ENCODE assay signal across 8 cellular contexts in genomic region chr19:13847033-13847899, GRCh38. TPM values are rescaled to one million over a fixed set of nuclear protein-coding genes. Genes with fewer than 3 reads are reported as not detected.
A peak's percentile ranks its signal among the peaks of the same experiment; 100 is the strongest.
DNase-seq lines count a peak whose midpoint lies in the region; ATAC-seq and TF ChIP-seq lines count a peak whose summit lies in the region.

No MANE protein-coding gene starts in this region.

- H3K4me1 Mint-ChIP-seq in activated CD8-positive, alpha-beta T cell treated with anti-CD3 and anti-CD28 coated beads for 36 hours (ENCODE audit: low read depth) = peaks cover 55% of the 10 kb centered on the region

- POLR2A ChIA-PET in activated CD8-positive, alpha-beta T cell treated with anti-CD3 and anti-CD28 coated beads for 36 hours (lab: Charles Lee) = interaction anchor here (0.8 to 6.9 kb wide), 12 partner anchors 9 to 523 kb away, joined by 3 to 78 read pairs (median 3); partner anchors contain the start of genes IL27RA and ZSWIM4

- H3K4me3 Mint-ChIP-seq in activated CD8-positive, alpha-beta T cell treated with anti-CD3 and anti-CD28 coated beads for 36 hours = peak overlapping the region; percentile 74

- no peaks in the 10 kb centered on the region for H3K9me3 Mint-ChIP-seq in activated CD8-positive, alpha-beta T cell treated with anti-CD3 and anti-CD28 coated beads for 36 hours

- peak overlapping the region; percentile 98 for H3K27ac Mint-ChIP-seq in activated CD8-positive, alpha-beta T cell treated with anti-CD3 and anti-CD28 coated beads for 36 hours

- intact Hi-C loops in activated CD8-positive, alpha-beta T cell treated with anti-CD3 and anti-CD28 coated beads for 36 hours (cut with micrococcal nuclease) = no loop called here

- TF ChIP-seq CTCF in activated CD8-positive, alpha-beta T cell treated with anti-CD3 and anti-CD28 coated beads for 36 hours (IDR thresholded peaks at IDR 0.05) = no peak

- H3K27me3 Mint-ChIP-seq in activated CD8-positive, alpha-beta T cell treated with anti-CD3 and anti-CD28 coated beads for 36 hours = no peaks in the 10 kb centered on the region

- no peaks in the 10 kb centered on the region for H3K36me3 Mint-ChIP-seq in activated CD8-positive, alpha-beta T cell treated with anti-CD3 and anti-CD28 coated beads for 36 hours (ENCODE audit: low read depth)

- peak; percentile 30 for ATAC-seq in GM18909 (IDR thresholded peaks at IDR 0.05; ENCODE audit: poor library complexity, unreplicated experiment)
- peak; percentile 37 for ATAC-seq in HG03432 (IDR thresholded peaks at IDR 0.05; ENCODE audit: unreplicated experiment)
- ATAC-seq in activated CD8-positive, alpha-beta T cell treated with anti-CD3 and anti-CD28 coated beads for 36 hours = peak; percentile 50

- DNase-seq in AG08396 (ENCODE audit: low spot score) (peak; percentile 88), NCI-H82 (lab: John Stamatoyannopoulos, UW) (peak; percentile 94), medulla oblongata (ENCODE audit: extremely low spot score) (peak; percentile 85)
- DNase-seq in activated CD8-positive, alpha-beta T cell treated with anti-CD3 and anti-CD28 coated beads for 36 hours = peak; percentile 96
- DNase-seq in effector CD4-positive, alpha-beta T cell = peak; percentile 97
- DNase-seq in stimulated activated CD4-positive, alpha-beta T cell treated with anti-CD3 and anti-CD28 coated beads, TNF-alpha, amount 100 ng/mL, for 48 hours (ENCODE audit: low read depth in 3 of 3) = peak; percentile 75 to 86 (median 80)

- CTCF ChIA-PET in activated CD8-positive, alpha-beta T cell treated with anti-CD3 and anti-CD28 coated beads for 36 hours (lab: Charles Lee) = interaction anchor here (0.9 to 5.5 kb wide), 8 partner anchors 9 to 184 kb away, joined by 3 to 45 read pairs (median 5); partner anchors contain the start of genes C19orf53 and IL27RA

RNA-seq across cellular contexts. Expression of gene NANOS3, which starts 29.7 kb away (rescaled TPM):
- 1 to 10 TPM in 1 of 2 experiments, under 1 TPM in 1; 0.56 to 1.3 TPM for total RNA-seq in activated CD8-positive, alpha-beta T cell treated with anti-CD3 and anti-CD28 coated beads for 36 hours

RNA-seq across cellular contexts. Expression of gene ZSWIM4, which starts 52.0 kb away (rescaled TPM):
- 1 to 10 TPM; 6.6 to 6.8 TPM for total RNA-seq in activated CD8-positive, alpha-beta T cell treated with anti-CD3 and anti-CD28 coated beads for 36 hours

RNA-seq across cellular contexts. Expression of gene BRME1, which starts 58.7 kb away (rescaled TPM):
- total RNA-seq in activated CD8-positive, alpha-beta T cell treated with anti-CD3 and anti-CD28 coated beads for 36 hours = 1 to 10 TPM; 3.6 to 5.2 TPM

RNA-seq across cellular contexts. Expression of gene CC2D1A, which starts 58.7 kb away (rescaled TPM):
- 10 to 100 TPM; 22.4 to 23.8 TPM for total RNA-seq in activated CD8-positive, alpha-beta T cell treated with anti-CD3 and anti-CD28 coated beads for 36 hours

Comparison
In these comparisons a context has a peak if more than half of its experiments do, and no peak if none do; other contexts are left out.
1. Peak in every context shown above with its lines: DNase-seq and ATAC-seq.